In genomic region chr11:118569670-118570069, GRCh38 we compare ENCODE assay signal across 33 cellular contexts. TPM values are rescaled to one million over a fixed set of nuclear protein-coding genes. Genes with fewer than 3 reads are reported as not detected.
"Had no signal": no experiment of that assay in that cellular context is flagged by ENCODE, and none has a peak within 500 bp of the region (broad histone marks: within the 10 kb centered on the region; RNA-seq: fewer than 3 reads in every experiment).

No MANE protein-coding gene starts in this region.

- H3K4me3 ChIP-seq: colonic mucosa, heart left ventricle had no signal

- H3K27me3 Mint-ChIP-seq: activated B cell treated with CpG ODN at 0.5 μM for 24 hours; activated CD4-positive, alpha-beta memory T cell treated with anti-CD3 and anti-CD28 coated beads, Interleukin-2, amount 10 ng/mL, durations not matched to agents 7 days and 5 days; activated CD4-positive, alpha-beta T cell treated with anti-CD3 and anti-CD28 coated beads, Interleukin-2, amount 10 ng/mL, durations not matched to agents 24 days and 14 days; activated naive CD4-positive, alpha-beta T cell treated with anti-CD3 and anti-CD28 coated beads, Interleukin-2, amount 10 ng/mL, durations not matched to agents 7 days and 5 days; activated naive CD8-positive, alpha-beta T cell treated with anti-CD3 and anti-CD28 coated beads, Interleukin-2, amount 10 ng/mL, durations not matched to agents 7 days and 5 days; activated T-cell treated with anti-CD3 and anti-CD28 coated beads, Interleukin-2, amount 50 U/mL, for 24 hours; T-helper 17 cell had no signal

- H3K9me3 Mint-ChIP-seq: activated B cell treated with CpG ODN at 0.5 μM for 24 hours; activated CD4-positive, alpha-beta memory T cell treated with anti-CD3 and anti-CD28 coated beads, Interleukin-2, amount 10 ng/mL, durations not matched to agents 7 days and 5 days; activated CD4-positive, alpha-beta T cell treated with anti-CD3 and anti-CD28 coated beads, Interleukin-2, amount 10 ng/mL, durations not matched to agents 24 days and 14 days; activated naive CD4-positive, alpha-beta T cell treated with anti-CD3 and anti-CD28 coated beads, Interleukin-2, amount 10 ng/mL, durations not matched to agents 7 days and 5 days; activated naive CD4-positive, alpha-beta T cell treated with anti-CD3 and anti-CD28 coated beads, Interleukin-2, amount 50 U/mL, for 72 hours; activated naive CD8-positive, alpha-beta T cell treated with anti-CD3 and anti-CD28 coated beads, Interleukin-2, amount 10 ng/mL, durations not matched to agents 7 days and 5 days; activated T-cell treated with anti-CD3 and anti-CD28 coated beads, Interleukin-2, amount 50 U/mL, for 24 hours; activated T-cell treated with anti-CD3 and anti-CD28 coated beads, Interleukin-2, amount 50 U/mL, for 72 hours; T-helper 2 cell treated with Interferon-gamma antibody and Interleukin-4, amounts not matched to agents 5 μg/mL and 100 μg/mL, for 36 hours had no signal

- H3K4me3 Mint-ChIP-seq: activated B cell treated with CpG ODN at 0.5 μM for 24 hours; activated CD4-positive, alpha-beta memory T cell treated with anti-CD3 and anti-CD28 coated beads, Interleukin-2, amount 10 ng/mL, durations not matched to agents 7 days and 5 days; activated CD4-positive, alpha-beta T cell treated with anti-CD3 and anti-CD28 coated beads, Interleukin-2, amount 10 ng/mL, durations not matched to agents 24 days and 14 days; activated naive CD4-positive, alpha-beta T cell treated with anti-CD3 and anti-CD28 coated beads, Interleukin-2, amount 10 ng/mL, durations not matched to agents 7 days and 5 days; activated naive CD8-positive, alpha-beta T cell treated with anti-CD3 and anti-CD28 coated beads, Interleukin-2, amount 10 ng/mL, durations not matched to agents 7 days and 5 days; activated T-cell treated with anti-CD3 and anti-CD28 coated beads, Interleukin-2, amount 50 U/mL, for 24 hours; activated T-cell treated with anti-CD3 and anti-CD28 coated beads, Interleukin-2, amount 50 U/mL, for 72 hours; T-helper 2 cell treated with Interferon-gamma antibody and Interleukin-4, amounts not matched to agents 5 μg/mL and 100 μg/mL, for 36 hours had no signal

- FAIRE-seq: astrocyte, bronchial epithelial cell, endometrium, endothelial cell of umbilical vein, frontal cortex had no signal

- DNase-seq: activated B cell treated with CpG ODN at 0.5 μM for 24 hours; activated CD4-positive, alpha-beta memory T cell treated with anti-CD3 and anti-CD28 coated beads, Interleukin-2, amount 10 ng/mL, durations not matched to agents 7 days and 5 days; activated CD4-positive, alpha-beta T cell treated with anti-CD3 and anti-CD28 coated beads, Interleukin-2, amount 10 ng/mL, durations not matched to agents 24 days and 14 days; activated CD4-positive, alpha-beta T cell treated with anti-CD3 and anti-CD28 coated beads, Interleukin-2, amount 50 U/mL, for 4 hours; activated CD8-positive, alpha-beta memory T cell treated with anti-CD3 and anti-CD28 coated beads, Interleukin-2, amount 50 U/mL, for 48 hours; activated gamma-delta T cell; activated naive CD4-positive, alpha-beta T cell; activated naive CD4-positive, alpha-beta T cell treated with anti-CD3 and anti-CD28 coated beads, Interleukin-2, amount 10 ng/mL, durations not matched to agents 7 days and 5 days; activated naive CD8-positive, alpha-beta T cell treated with anti-CD3 and anti-CD28 coated beads, Interleukin-2, amount 10 ng/mL, durations not matched to agents 7 days and 5 days; activated T-cell treated with anti-CD3 and anti-CD28 coated beads for 4 hours; activated T-cell treated with anti-CD3 and anti-CD28 coated beads, Interleukin-2, amount 50 U/mL, for 24 hours; activated T-cell treated with anti-CD3 and anti-CD28 coated beads, Interleukin-2, amount 50 U/mL, for 72 hours; amniotic stem cell; anterior cingulate cortex; brain microvascular endothelial cell; colonic mucosa; effector CD8-positive, alpha-beta T cell; foreskin fibroblast; glutamatergic neuron; heart left ventricle; T-helper 1 cell; T-helper 17 cell; T1000; WERI-Rb-1 had no signal

- H3K27ac Mint-ChIP-seq: activated B cell treated with CpG ODN at 0.5 μM for 24 hours; activated CD4-positive, alpha-beta memory T cell treated with anti-CD3 and anti-CD28 coated beads, Interleukin-2, amount 10 ng/mL, durations not matched to agents 7 days and 5 days; activated CD4-positive, alpha-beta T cell treated with anti-CD3 and anti-CD28 coated beads, Interleukin-2, amount 10 ng/mL, durations not matched to agents 24 days and 14 days; activated naive CD4-positive, alpha-beta T cell treated with anti-CD3 and anti-CD28 coated beads, Interleukin-2, amount 10 ng/mL, durations not matched to agents 7 days and 5 days; activated naive CD8-positive, alpha-beta T cell treated with anti-CD3 and anti-CD28 coated beads, Interleukin-2, amount 10 ng/mL, durations not matched to agents 7 days and 5 days; activated T-cell treated with anti-CD3 and anti-CD28 coated beads, Interleukin-2, amount 50 U/mL, for 24 hours; activated T-cell treated with anti-CD3 and anti-CD28 coated beads, Interleukin-2, amount 50 U/mL, for 72 hours; T-helper 17 cell had no signal

- H3K9me3 ChIP-seq: colonic mucosa, heart left ventricle had no signal

- H3K36me3 ChIP-seq: colonic mucosa, heart left ventricle had no signal

- H3K27ac ChIP-seq: brain microvascular endothelial cell, colonic mucosa, epithelial cell of prostate, heart left ventricle, WERI-Rb-1 had no signal

- ATAC-seq: activated CD4-positive, CD25-positive, alpha-beta regulatory T cell treated with anti-CD3 and anti-CD28 coated beads, Interleukin-2, amount 50 U/mL, for 24 hours; activated naive CD4-positive, alpha-beta T cell treated with anti-CD3 and anti-CD28 coated beads, Interleukin-2, amount 50 U/mL, for 72 hours; activated T-cell treated with anti-CD3 and anti-CD28 coated beads, Interleukin-2, amount 50 U/mL, for 72 hours; heart left ventricle; T-helper 17 cell had no signal

- H3K27me3 ChIP-seq: brain microvascular endothelial cell, colonic mucosa, heart left ventricle had no signal

RNA-seq across cellular contexts. Expression of gene TTC36, which starts 42.4 kb away (rescaled TPM):
- total RNA-seq: bronchial epithelial cell had no signal
- polyA plus RNA-seq: endothelial cell of umbilical vein had no signal
